Comparison of ENCODE assay signal across 14 cellular contexts in the genomic region with DNA sequence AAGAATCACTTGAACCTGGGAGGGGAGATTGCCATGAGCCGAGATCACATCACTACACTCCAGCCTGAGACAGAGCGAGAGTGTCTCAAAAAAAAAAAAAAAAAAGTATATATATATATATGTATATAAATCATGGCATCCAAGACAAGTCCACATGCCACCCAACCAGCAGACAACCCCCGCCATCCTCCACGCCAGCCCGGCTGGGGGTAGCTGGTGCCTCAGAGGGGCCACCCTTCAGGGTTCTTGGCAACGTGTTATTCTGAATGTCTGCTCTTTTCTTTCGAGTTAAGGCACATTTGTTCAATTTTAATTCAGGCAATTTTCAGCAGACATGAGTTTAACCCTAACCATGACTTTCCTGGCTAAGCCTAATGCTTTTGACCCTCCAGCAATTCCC. TPM values are rescaled to one million over a fixed set of nuclear protein-coding genes. Genes with fewer than 3 reads are reported as not detected.
"Had no signal": no experiment of that assay in that cellular context is flagged by ENCODE, and none has a peak within 500 bp of the region (broad histone marks: within the 10 kb centered on the region; RNA-seq: fewer than 3 reads in every experiment).

No MANE protein-coding gene starts in this region.

- DNase-seq: activated CD4-positive, alpha-beta T cell treated with anti-CD3 and anti-CD28 coated beads, Interleukin-2, amount 10 ng/mL, durations not matched to agents 24 days and 14 days; activated CD8-positive, alpha-beta T cell treated with anti-CD3 and anti-CD28 coated beads for 36 hours; activated naive CD4-positive, alpha-beta T cell treated with Interleukin-2 at 50 U/mL for 16 hours; activated naive CD8-positive, alpha-beta T cell treated with anti-CD3 and anti-CD28 coated beads, Interleukin-2, amount 10 ng/mL, durations not matched to agents 7 days and 5 days; activated T-cell treated with anti-CD3 and anti-CD28 coated beads, Interleukin-2, amount 50 U/mL, for 24 hours; cortex of kidney; effector CD4-positive, alpha-beta T cell; stimulated activated CD4-positive, alpha-beta T cell treated with anti-CD3 and anti-CD28 coated beads, Interleukin-2, amount 100 ng/mL, for 24 hours; stimulated activated naive CD8-positive, alpha-beta T cell treated with anti-CD3 and anti-CD28 coated beads, Interleukin-15, Interleukin-2, amounts not matched to agents 100 U/mL and 50 U/mL, for 24 hours; T-helper 1 cell; T-helper 9 cell had no signal

- H3K27me3 ChIP-seq: esophagus muscularis mucosa had no signal

- ATAC-seq: activated CD8-positive, alpha-beta T cell treated with anti-CD3 and anti-CD28 coated beads for 36 hours; left colon had no signal

- H3K4me3 ChIP-seq: esophagus muscularis mucosa, thoracic aorta had no signal

- H3K27ac ChIP-seq: thoracic aorta had no signal

- H3K9me3 ChIP-seq: esophagus muscularis mucosa, thoracic aorta had no signal

RNA-seq across cellular contexts. Expression of a gene that starts 9.7 kb away (rescaled TPM):
- total RNA-seq: activated CD4-positive, alpha-beta T cell treated with anti-CD3 and anti-CD28 coated beads, Interleukin-2, amount 10 ng/mL, durations not matched to agents 24 days and 14 days had no signal
